23 cellular contexts compared by ENCODE assay signal in genomic region chr17:55343114-55343513, GRCh38.
"Had no signal": no experiment of that assay in that cellular context is flagged by ENCODE, and none has a peak within 500 bp of the region (broad histone marks: within the 10 kb centered on the region; RNA-seq: fewer than 3 reads in every experiment).

No MANE protein-coding gene starts in this region.

- DNase-seq: activated CD4-positive, alpha-beta T cell treated with anti-CD3 and anti-CD28 coated beads for 36 hours; activated gamma-delta T cell treated with Interleukin-2 at 50 U/mL for 16 hours; anterior cingulate cortex; caudate nucleus; endodermal cell; foreskin keratinocyte; glutamatergic neuron; hippocampal formation; left cardiac atrium; mesenchymal stem cell; mucosa of descending colon; naive B cell; stimulated activated CD4-positive, alpha-beta T cell treated with anti-CD3 and anti-CD28 coated beads, Interleukin-12 subunit alpha, Interleukin-12 subunit beta, amount 100 ng/mL, for 4 hours; stimulated activated CD4-positive, alpha-beta T cell treated with anti-CD3 and anti-CD28 coated beads, Interleukin-1b, Interleukin-23, amount 100 ng/mL, for 48 hours; stimulated activated CD8-positive, alpha-beta memory T cell treated with anti-CD3 and anti-CD28 coated beads, Interleukin-4, amount 100 ng/mL, for 48 hours; stimulated activated naive CD4-positive, alpha-beta T cell treated with Interleukin-2 at 50 U/mL for 16 hours; substantia nigra; tibial artery had no signal

- H3K4me2 ChIP-seq: neural progenitor cell had no signal

- H3K9ac ChIP-seq: neural progenitor cell had no signal

- H3K27me3 ChIP-seq: neural progenitor cell, tibial artery had no signal

- H3K9me3 ChIP-seq: mucosa of descending colon, tibial artery had no signal

- H3K4me3 ChIP-seq: mucosa of descending colon, neural progenitor cell, tibial artery had no signal

- H3K4me3 Mint-ChIP-seq: activated CD4-positive, alpha-beta T cell treated with anti-CD3 and anti-CD28 coated beads for 36 hours; brain; endodermal cell; naive B cell; neural progenitor cell; WTC11 had no signal

- H3K27ac Mint-ChIP-seq: activated CD4-positive, alpha-beta T cell treated with anti-CD3 and anti-CD28 coated beads for 36 hours; brain; endodermal cell; naive B cell; neural progenitor cell; progenitor cell of endocrine pancreas; WTC11 had no signal

- H3K27ac ChIP-seq: epithelial cell of prostate, foreskin keratinocyte, neural progenitor cell, tibial artery had no signal

- H3K36me3 Mint-ChIP-seq: brain, neural progenitor cell had no signal

- H3K4me1 Mint-ChIP-seq: brain, endodermal cell, naive B cell, neural progenitor cell, WTC11 had no signal

- ATAC-seq: activated CD4-positive, alpha-beta T cell treated with anti-CD3 and anti-CD28 coated beads for 36 hours; foreskin keratinocyte; left cardiac atrium; mucosa of descending colon had no signal

- H3K36me3 ChIP-seq: neural progenitor cell, tibial artery had no signal

- H3K4me1 ChIP-seq: foreskin keratinocyte, neural progenitor cell, tibial artery had no signal

- H2AFZ ChIP-seq: neural progenitor cell had no signal
